14 cellular contexts compared by ENCODE assay signal in genomic region chr12:76688627-76689026, GRCh38.
DNase-seq lines count a peak whose midpoint lies in the region; ATAC-seq and TF ChIP-seq lines count a peak whose summit lies in the region.
"Had no signal": no experiment of that assay in that cellular context is flagged by ENCODE, and none has a peak within 500 bp of the region (broad histone marks: within the 10 kb centered on the region; RNA-seq: fewer than 3 reads in every experiment).

No MANE protein-coding gene starts in this region.

- no peak overlapping the region for H3K27ac Mint-ChIP-seq in naive thymus-derived CD8-positive, alpha-beta T cell
- H3K27ac Mint-ChIP-seq: activated B cell treated with CpG ODN at 0.5 μM for 24 hours had no signal

- no peaks in the 10 kb centered on the region for H3K9me3 Mint-ChIP-seq in naive thymus-derived CD8-positive, alpha-beta T cell
- H3K9me3 Mint-ChIP-seq: activated B cell treated with CpG ODN at 0.5 μM for 24 hours had no signal

- intact Hi-C loops in left cardiac atrium (cut with DNase I), result no loop called here

- POLR2A ChIA-PET in naive thymus-derived CD8-positive, alpha-beta T cell (lab: Charles Lee), result no interaction called here

- H3K4me3 Mint-ChIP-seq in naive thymus-derived CD8-positive, alpha-beta T cell, result no peak overlapping the region
- H3K4me3 Mint-ChIP-seq: activated B cell treated with CpG ODN at 0.5 μM for 24 hours had no signal

- no peaks in the 10 kb centered on the region for H3K27me3 Mint-ChIP-seq in naive thymus-derived CD8-positive, alpha-beta T cell
- H3K27me3 Mint-ChIP-seq: activated B cell treated with CpG ODN at 0.5 μM for 24 hours had no signal

- H3K4me3 ChIP-seq in AG09309 (ENCODE audit: control insufficient read depth, low read depth, low read length) (no peak overlapping the region), fibroblast of the aortic adventitia (ENCODE audit: low read depth, low read length) (no peak overlapping the region)
- H3K4me3 ChIP-seq: mucosa of descending colon, tibial artery had no signal

- no peak for DNase-seq in AG09309 (ENCODE audit: low read depth)
- DNase-seq in NCI-H69 (lab: John Stamatoyannopoulos, UW), result peak; percentile 7
- no peak for DNase-seq in fibroblast of the aortic adventitia (ENCODE audit: low read depth)
- no peak for DNase-seq in naive thymus-derived CD8-positive, alpha-beta T cell
- DNase-seq in DMS153 (lab: John Stamatoyannopoulos, UW), result no peak
- no peak for DNase-seq in ecto neural progenitor cell (ENCODE audit: low spot score)
- no peak for DNase-seq in left cardiac atrium
- DNase-seq: activated B cell treated with CpG ODN at 0.5 μM for 24 hours; amygdala; mucosa of descending colon; NCI-H748 treated with DMSO at 0.1 percent for 48 hours; stimulated activated CD4-positive, alpha-beta T cell treated with anti-CD3 and anti-CD28 coated beads, Interleukin-1b, Interleukin-23, amount 100 ng/mL, for 48 hours; tibial artery had no signal

- H3K36me3 Mint-ChIP-seq in naive thymus-derived CD8-positive, alpha-beta T cell, result no peaks in the 10 kb centered on the region

- peaks cover 0 to 8% (median 4%) of the 10 kb centered on the region in 4 donors for H3K4me1 Mint-ChIP-seq in naive thymus-derived CD8-positive, alpha-beta T cell
- H3K4me1 Mint-ChIP-seq: activated B cell treated with CpG ODN at 0.5 μM for 24 hours had no signal

- ATAC-seq in naive thymus-derived CD8-positive, alpha-beta T cell, result no peak
- no peak for ATAC-seq in left cardiac atrium
- ATAC-seq: mucosa of descending colon had no signal

- TF ChIP-seq CTCF in AG09309 (IDR thresholded peaks at IDR 0.05; ENCODE audit: control insufficient read depth, insufficient read depth, low read depth, low read length, missing control alignments) (peak; percentile 26), GM12873 (IDR thresholded peaks at IDR 0.05; ENCODE audit: insufficient read depth, low read depth, low read length, missing control alignments) (peak; percentile 47), fibroblast of the aortic adventitia (IDR thresholded peaks at IDR 0.05; ENCODE audit: insufficient read depth, low read length) (peak; percentile 36)
